27 cellular contexts compared by ENCODE assay signal in genomic region chr9:72371151-72371550, GRCh38. TPM values are rescaled to one million over a fixed set of nuclear protein-coding genes. Genes with fewer than 3 reads are reported as not detected.
DNase-seq lines count a peak whose midpoint lies in the region; ATAC-seq and TF ChIP-seq lines count a peak whose summit lies in the region.
"Had no signal": no experiment of that assay in that cellular context is flagged by ENCODE, and none has a peak within 500 bp of the region (broad histone marks: within the 10 kb centered on the region; RNA-seq: fewer than 3 reads in every experiment).

No MANE protein-coding gene starts in this region.

- DNase-seq in amniotic epithelial cell (ENCODE audit: low read depth): peak; percentile 64
- no peak for DNase-seq in UCSD-AML1 (lab: John Stamatoyannopoulos, UW; ENCODE audit: unreplicated experiment)
- DNase-seq in heart left ventricle: no peak
- DNase-seq: C1 segment of cervical spinal cord; CD8-positive, alpha-beta memory T cell; DMS 273 treated with DMSO at 0.1 percent for 48 hours; DMS79; EL; GDM1; Kasumi-1; MV-4-11; NCI-H1105; NCI-H1436 treated with DMSO at 0.1 percent for 48 hours; NCI-H187 treated with DMSO at 0.1 percent for 48 hours; NCI-H2171 treated with DMSO at 0.1 percent for 48 hours; NCI-H446 treated with DMSO at 0.1 percent for 48 hours; NCI-H526; Right ventricle myocardium superior; RPMI8226 had no signal

- no peak for TF ChIP-seq CTCF in HEK293 (tag by site-specific recombination; IDR thresholded peaks at IDR 0.05)
- no peak for TF ChIP-seq CTCF in nephron (IDR thresholded peaks at IDR 0.05; ENCODE audit: unreplicated experiment in 3 of 3)
- TF ChIP-seq CTCF in heart left ventricle (IDR thresholded peaks at IDR 0.05): no peak

- H3K4me3 Mint-ChIP-seq in nephron: no peak overlapping the region
- H3K4me3 Mint-ChIP-seq: CD8-positive, alpha-beta memory T cell had no signal

- no peaks in the 10 kb centered on the region for H3K4me1 ChIP-seq in HEK293 (ENCODE audit: control insufficient read depth, insufficient read depth, low read length)
- H3K4me1 ChIP-seq in heart left ventricle: peaks cover 0 to 7% (median 4%) of the 10 kb centered on the region in 12 donors
- H3K4me1 ChIP-seq: SJSA1 had no signal

- no peaks in the 10 kb centered on the region for H3K36me3 Mint-ChIP-seq in nephron (ENCODE audit: low read depth)
- H3K36me3 Mint-ChIP-seq: CD8-positive, alpha-beta memory T cell had no signal

- H3K4me1 Mint-ChIP-seq in nephron: no peaks in the 10 kb centered on the region
- H3K4me1 Mint-ChIP-seq: CD8-positive, alpha-beta memory T cell had no signal

- H3K27me3 ChIP-seq in heart left ventricle: no peaks in the 10 kb centered on the region
- H3K27me3 ChIP-seq: SJSA1 had no signal

- H3K27ac ChIP-seq in HEK293 (ENCODE audit: extremely low read depth, low read depth, low read length): no peak overlapping the region
- no peak overlapping the region for H3K27ac ChIP-seq in heart left ventricle
- H3K27ac ChIP-seq: SJSA1 had no signal

- H3K36me3 ChIP-seq in HEK293 (ENCODE audit: control insufficient read depth in 2 of 2, insufficient read depth in 1 of 2, low read length in 2 of 2): no peaks in the 10 kb centered on the region
- no peaks in the 10 kb centered on the region for H3K36me3 ChIP-seq in heart left ventricle
- H3K36me3 ChIP-seq: SJSA1 had no signal

- no peak for TF ChIP-seq POLR2A in heart left ventricle (IDR thresholded peaks at IDR 0.05)

- H3K9me3 Mint-ChIP-seq in nephron: no peaks in the 10 kb centered on the region
- H3K9me3 Mint-ChIP-seq: CD8-positive, alpha-beta memory T cell had no signal

- H3K4me3 ChIP-seq in HEK293 (ENCODE audit: low read depth, low read length): no peak overlapping the region
- no peak overlapping the region for H3K4me3 ChIP-seq in heart left ventricle
- H3K4me3 ChIP-seq: GM12878, K562, SJSA1 had no signal

- POLR2A ChIA-PET in HEK293 (lab: Yijun Ruan, JAX): no interaction called here

- no peak for ATAC-seq in heart left ventricle
- ATAC-seq in HG02870 (IDR thresholded peaks at IDR 0.05; ENCODE audit: unreplicated experiment): no peak
- ATAC-seq in GM18873 (IDR thresholded peaks at IDR 0.05; ENCODE audit: low FRiP score, unreplicated experiment): no peak
- ATAC-seq: GM12878, HepG2, K562 had no signal

- peaks cover 14% of the 10 kb centered on the region for H3K27me3 Mint-ChIP-seq in nephron (ENCODE audit: low read depth)

- no peaks in the 10 kb centered on the region for H3K9me3 ChIP-seq in HEK293 (ENCODE audit: control insufficient read depth, insufficient read depth, low read depth, low read length)
- H3K9me3 ChIP-seq in heart left ventricle: no peaks in the 10 kb centered on the region
- H3K9me3 ChIP-seq: SJSA1 had no signal

- CTCF ChIA-PET in HEK293 (lab: Yijun Ruan, JAX): interaction anchor here (0.7 to 1.9 kb wide), 3 partner anchors 97 to 221 kb away, joined by 3 to 6 read pairs (median 3); no protein-coding TSS in a partner anchor

- peak overlapping the region; percentile 33 to 58 (median 35) for H3K27ac Mint-ChIP-seq in nephron

- intact Hi-C loops in heart left ventricle (cut with DNase I): loop anchor here in 1 of 10 donors (10.0 kb wide), 1 partner anchor 104 kb away; no protein-coding TSS in a partner anchor

TF ChIP-seq in HEK293, 187 proteins besides CTCF, POLR2A, EP300 and RAD21:
- TF ChIP-seq MZF1 (tag by site-specific recombination; IDR thresholded peaks at IDR 0.05; ENCODE audit: borderline replicate concordance) (no peak), PRDM6 (tag by site-specific recombination; IDR thresholded peaks at IDR 0.05) (peak; percentile 49)

RNA-seq across cellular contexts. Expression of gene ZFAND5, which starts 6.1 kb away (rescaled TPM):
- 100 to 1,000 TPM; 125 to 275 (median 205) TPM for total RNA-seq in heart left ventricle
- 100 to 1,000 TPM in 1 of 2 donors, 10 to 100 TPM in 1; 99.1 to 110 TPM for polyA plus RNA-seq in heart left ventricle
